ENCODE assay signal across 8 cellular contexts in genomic region chr3:66998075-66998898, GRCh38. TPM values are rescaled to one million over a fixed set of nuclear protein-coding genes. Genes with fewer than 3 reads are reported as not detected.
DNase-seq lines count a peak whose midpoint lies in the region; ATAC-seq, FAIRE-seq and TF ChIP-seq lines count a peak whose summit lies in the region.

TSS of gene KBTBD8 (plus strand) at chr3:66998307. CDS start at chr3:66998356, 49 bp downstream.

- FAIRE-seq in GM12892 (lab: Jason Lieb, UNC) (peak; percentile 99), pancreas (lab: Jason Lieb, UNC) (peak; percentile 98)

- H3K27ac ChIP-seq in cardiac muscle cell (peak within 1 kb of the TSS; percentile 31), pancreas (peak within 1 kb of the TSS in 3 of 4 donors; percentile 51 to 55 (median 53)), tibial artery (peak within 1 kb of the TSS; percentile 43 to 68)

- TF ChIP-seq CTCF in cardiac muscle cell (IDR thresholded peaks at IDR 0.05; ENCODE audit: low read depth, low read length) (no peak), pancreas (IDR thresholded peaks at IDR 0.05) (no peak), tibial artery (IDR thresholded peaks at IDR 0.05) (no peak)

- H3K36me3 ChIP-seq in adipocyte (ENCODE audit: control insufficient read depth, insufficient read depth, low read length, severe bottlenecking) = no peaks in the 10 kb centered on the region
- H3K36me3 ChIP-seq in cardiac muscle cell = peaks cover 5% of the 10 kb centered on the region
- H3K36me3 ChIP-seq in pancreas = no peaks in the 10 kb centered on the region
- no peaks in the 10 kb centered on the region for H3K36me3 ChIP-seq in tibial artery

- peak; percentile 80 for DNase-seq in GM12892 (ENCODE audit: insufficient read length)
- DNase-seq in NCI-H1436 treated with DMSO at 0.1 percent for 48 hours (lab: John Stamatoyannopoulos, UW) = peak; percentile 82
- peak; percentile 90 to 97 (median 95) for DNase-seq in T-cell
- DNase-seq in adipocyte (ENCODE audit: low read depth) = peak; percentile 100
- peak; percentile 99 for DNase-seq in cardiac muscle cell (ENCODE audit: low read depth in 1 of 2, low spot score in 1 of 2)
- DNase-seq in pancreas = peak; percentile 95 to 99 (median 98)
- DNase-seq in tibial artery = peak; percentile 98 to 99

- H3K4me3 ChIP-seq in adipocyte (ENCODE audit: low read length) (peak within 1 kb of the TSS; percentile 95), cardiac muscle cell (peak within 1 kb of the TSS; percentile 91), pancreas (peak within 1 kb of the TSS; percentile 74 to 94 (median 84)), tibial artery (peak within 1 kb of the TSS; percentile 72 to 81)

- H3K4me1 ChIP-seq in adipocyte (ENCODE audit: control insufficient read depth, insufficient read depth, low read length) (peaks cover 12% of the 10 kb centered on the region), cardiac muscle cell (ENCODE audit: low read depth) (peaks cover 28% of the 10 kb centered on the region), pancreas (peaks cover 0 to 6% (median 6%) of the 10 kb centered on the region in 3 donors), tibial artery (peaks cover 0 to 12% (median 3%) of the 10 kb centered on the region in 4 donors)

- H3K27me3 ChIP-seq in adipocyte (replicated peaks; ENCODE audit: control insufficient read depth, insufficient read depth, low read length) (no peaks in the 10 kb centered on the region), cardiac muscle cell (peaks cover 6% of the 10 kb centered on the region), pancreas (no peaks in the 10 kb centered on the region), tibial artery (no peaks in the 10 kb centered on the region)

- H3K9me3 Mint-ChIP-seq in T-cell = no peaks in the 10 kb centered on the region

- peak within 1 kb of the TSS; percentile 78 for H3K9ac ChIP-seq in adipocyte (ENCODE audit: low read length)

- 0% methylated on average over 73 to 76 of the region's 76 CpGs for WGBS in pancreas, 2 donors

- H3K4me1 Mint-ChIP-seq in T-cell = peaks cover 22 to 37% (median 35%) of the 10 kb centered on the region in 3 donors

- POLR2A ChIA-PET in T-cell (lab: Charles Lee) = interaction anchor here in 1 of 2 donors (0.5 to 1.4 kb wide), 5 partner anchors 26 to 950 kb away, joined by 3 to 14 read pairs (median 6); partner anchors contain the start of gene SLC25A26

- peaks cover 13% of the 10 kb centered on the region for H3K36me3 Mint-ChIP-seq in T-cell

- ATAC-seq in HG02840 (IDR thresholded peaks at IDR 0.05; ENCODE audit: low FRiP score, unreplicated experiment) (peak; percentile 95), T-cell (replicated peaks in 1 of 4) (peak; percentile 95 to 98 (median 97)), pancreas (peak; percentile 98 to 100 (median 98))

- H3K27ac Mint-ChIP-seq in T-cell = peak within 1 kb of the TSS; percentile 89 to 95

- peaks cover 14 to 22% of the 10 kb centered on the region in 2 donors for H3K27me3 Mint-ChIP-seq in T-cell

- peak; percentile 76; the same call in 1 of the 2 replicates for TF ChIP-seq POLR2A in GM12892 (IDR thresholded peaks at IDR 0.05; ENCODE audit: low read depth, low read length)

- intact Hi-C loops in pancreas (cut with DNase I) = no loop called here
- intact Hi-C loops in tibial artery (cut with DNase I; ENCODE audit: low total_unique reads) = no loop called here

- H3K9me3 ChIP-seq in adipocyte (ENCODE audit: control insufficient read depth, low read length) (no peaks in the 10 kb centered on the region), cardiac muscle cell (ENCODE audit: low read depth) (no peaks in the 10 kb centered on the region), pancreas (no peaks in the 10 kb centered on the region), tibial artery (no peaks in the 10 kb centered on the region)

- CTCF ChIA-PET in T-cell (lab: Charles Lee) = interaction anchor here (0.6 to 2.3 kb wide), 10 partner anchors 16 to 950 kb away, joined by 3 to 34 read pairs (median 4); no protein-coding TSS in a partner anchor

- peak within 1 kb of the TSS; percentile 90 to 95 (median 93) for H3K4me3 Mint-ChIP-seq in T-cell

RNA-seq across cellular contexts. Expression of gene KBTBD8, which starts in this region (rescaled TPM):
- polyA plus RNA-seq in GM12892 (2012; ENCODE audit: missing spikeins) = 6.4 TPM
- total RNA-seq in T-cell (10 to 100 TPM in 2 of 5 donors, 1 to 10 TPM in 3; 3.3 to 11.5 (median 6.1) TPM), cardiac muscle cell (9.9 and 13.8 TPM in 2 replicates), pancreas (1 to 10 TPM in 2 of 6 donors, under 1 TPM in 4; 0.20 to 1.7 (median 0.80) TPM)
- polyA plus RNA-seq in cardiac muscle cell (4.3 and 11.8 TPM in 2 replicates), pancreas (under 1 TPM; 0.23 to 0.33 TPM)

Comparison
In these comparisons a context has a peak if more than half of its experiments do, and no peak if none do; other contexts are left out.
1. Peak in every context shown above with its lines: DNase-seq, ATAC-seq, H3K4me3 ChIP-seq and H3K27ac ChIP-seq.